ENCODE assay signal across 8 cellular contexts in the genomic region with DNA sequence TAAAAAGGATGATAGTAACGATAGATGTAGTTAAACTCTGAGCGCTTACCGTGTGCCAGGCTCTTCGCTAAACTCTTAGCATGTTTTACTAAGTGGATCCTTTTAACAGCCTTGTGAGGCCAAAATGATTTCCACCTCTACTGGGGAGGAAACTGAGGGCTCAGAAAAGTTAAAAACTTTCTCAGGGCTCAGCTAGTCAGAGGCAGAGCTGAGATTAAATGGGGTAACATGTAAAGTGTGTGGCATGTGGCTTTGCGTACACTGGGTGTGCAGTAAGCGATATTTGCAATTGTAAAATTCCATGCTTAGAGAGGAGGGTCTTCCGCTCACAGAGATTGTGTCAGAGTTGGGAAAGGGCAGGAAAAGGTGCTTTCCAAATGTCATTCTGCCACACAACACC. TPM values are rescaled to one million over a fixed set of nuclear protein-coding genes. Genes with fewer than 3 reads are reported as not detected.
DNase-seq lines count a peak whose midpoint lies in the region; ATAC-seq, FAIRE-seq and TF ChIP-seq lines count a peak whose summit lies in the region.

No MANE protein-coding gene starts in this region.

- FAIRE-seq in endothelial cell of umbilical vein (lab: Jason Lieb, UNC) (peak; percentile 62), pancreas (lab: Jason Lieb, UNC) (no peak)

- H3K9ac ChIP-seq in DND-41 (ENCODE audit: low read depth, low read length) (peak overlapping the region; percentile 90), PC-3 (ENCODE audit: low read length) (peak overlapping the region; percentile 99), endothelial cell of umbilical vein (replicated peaks; ENCODE audit: extremely low read depth, insufficient read depth, low read length) (peak overlapping the region; percentile 97)

- no peaks in the 10 kb centered on the region for H3F3A ChIP-seq in PC-3 (ENCODE audit: low read length, unreplicated experiment)

- peak overlapping the region; percentile 83 for H3K4me2 ChIP-seq in DND-41 (ENCODE audit: insufficient read depth, low read length)
- H3K4me2 ChIP-seq in PC-3 (ENCODE audit: low read length): peak overlapping the region; percentile 93
- peak overlapping the region; percentile 96 for H3K4me2 ChIP-seq in endothelial cell of umbilical vein (ENCODE audit: insufficient read depth, low read length)

- no peak for ATAC-seq in DND-41 (ENCODE audit: insufficient read depth, low read depth)
- no peak for ATAC-seq in PC-3
- ATAC-seq in pancreas: no peak

- POLR2A ChIA-PET in PC-3 (lab: Charles Lee; ENCODE audit: unreplicated experiment): no interaction called here
- POLR2A ChIA-PET in endothelial cell of umbilical vein (lab: Charles Lee): interaction anchor here (1.0 kb wide), 1 partner anchor 14 kb away, joined by 3 read pairs; no protein-coding TSS in a partner anchor

- H3K4me1 ChIP-seq in DND-41 (ENCODE audit: insufficient read depth, low read length) (peaks cover 52% of the 10 kb centered on the region), PC-3 (ENCODE audit: insufficient read depth, low read length) (peaks cover 12% of the 10 kb centered on the region), endothelial cell of umbilical vein (ENCODE audit: control insufficient read depth, extremely low read depth, insufficient read depth, low read length) (peaks cover 25% of the 10 kb centered on the region), pancreas (peaks cover 18 to 24% (median 22%) of the 10 kb centered on the region in 3 donors)

- H3K27ac ChIP-seq in DND-41 (ENCODE audit: low read length): peak overlapping the region; percentile 89
- no peak overlapping the region for H3K27ac ChIP-seq in PC-3 (ENCODE audit: low read length)
- H3K27ac ChIP-seq in endothelial cell of umbilical vein (ENCODE audit: insufficient read depth, low read depth, low read length): no peak overlapping the region
- peak overlapping the region in 1 of 4 donors; percentile 12 for H3K27ac ChIP-seq in pancreas

- H3K9me3 ChIP-seq in DND-41 (ENCODE audit: insufficient read depth, low read length, severe bottlenecking): no peaks in the 10 kb centered on the region
- no peaks in the 10 kb centered on the region for H3K9me3 ChIP-seq in PC-3 (ENCODE audit: low read length)
- no peaks in the 10 kb centered on the region for H3K9me3 ChIP-seq in endothelial cell of umbilical vein (replicated peaks; ENCODE audit: control insufficient read depth, insufficient read depth, low read length)
- H3K9me3 ChIP-seq in pancreas: no peaks in the 10 kb centered on the region

- dilution Hi-C loops in endothelial cell of umbilical vein (cut with MboI; ENCODE audit: extremely low pct_ligation_motif_present, low sequenced_read_pairs): no loop called here

- intact Hi-C loops in PC-3 (cut with micrococcal nuclease): loop anchor here (2.0 kb wide), 1 partner anchor 14 kb away; no protein-coding TSS in a partner anchor
- intact Hi-C loops in endothelial cell of umbilical vein (cut with micrococcal nuclease): loop anchor here (10.0 kb wide), 3 partner anchors 322 to 1192 kb away; a partner anchor contains a TSS
- intact Hi-C loops in pancreas (cut with DNase I): no loop called here

- H2AFZ ChIP-seq in DND-41 (ENCODE audit: low read depth, low read length) (no peak overlapping the region), PC-3 (ENCODE audit: low read length) (no peak overlapping the region), endothelial cell of umbilical vein (ENCODE audit: low read depth, low read length) (no peak overlapping the region)

- peaks cover 74% of the 10 kb centered on the region for H3K79me2 ChIP-seq in DND-41 (ENCODE audit: insufficient read depth, low read length)
- peaks cover 67% of the 10 kb centered on the region for H3K79me2 ChIP-seq in PC-3 (ENCODE audit: low read length)
- H3K79me2 ChIP-seq in endothelial cell of umbilical vein (ENCODE audit: control insufficient read depth, insufficient read depth, low read length): peaks cover 65% of the 10 kb centered on the region

- no peaks in the 10 kb centered on the region for H3K9me1 ChIP-seq in endothelial cell of umbilical vein (replicated peaks; ENCODE audit: control insufficient read depth, extremely low read depth, insufficient read depth, low read length)

- H4K20me1 ChIP-seq in DND-41 (ENCODE audit: insufficient read depth, low read length): peaks cover 62% of the 10 kb centered on the region
- H4K20me1 ChIP-seq in PC-3 (ENCODE audit: low read length): peaks cover 50% of the 10 kb centered on the region
- H4K20me1 ChIP-seq in endothelial cell of umbilical vein (replicated peaks; ENCODE audit: control insufficient read depth, extremely low read depth, insufficient read depth, low read length): peaks cover 12% of the 10 kb centered on the region

- no peak for DNase-seq in DND-41
- no peak for DNase-seq in PC-3
- DNase-seq in endothelial cell of umbilical vein (ENCODE audit: low read depth, low spot score): no peak
- DNase-seq in pancreas: no peak
- no peak for DNase-seq in NCI-H1694 (lab: John Stamatoyannopoulos, UW)
- DNase-seq in islet precursor cell: no peak
- DNase-seq in midbrain (lab: John Stamatoyannopoulos, UW): no peak
- no peak for DNase-seq in activated CD8-positive, alpha-beta memory T cell treated with anti-CD3 and anti-CD28 coated beads for 24 hours

- H3K27me3 ChIP-seq in DND-41 (ENCODE audit: insufficient read depth, low read length, poor library complexity): no peaks in the 10 kb centered on the region
- H3K27me3 ChIP-seq in PC-3 (ENCODE audit: low read length): no peaks in the 10 kb centered on the region
- no peaks in the 10 kb centered on the region for H3K27me3 ChIP-seq in endothelial cell of umbilical vein (ENCODE audit: control insufficient read depth in 2 of 2, insufficient read depth in 2 of 2, low read length in 2 of 2)
- H3K27me3 ChIP-seq in pancreas: no peaks in the 10 kb centered on the region

- TF ChIP-seq CTCF in DND-41 (IDR thresholded peaks at IDR 0.05; ENCODE audit: borderline replicate concordance, extremely low read depth, low read length, poor library complexity, severe bottlenecking) (no peak), PC-3 (conservative IDR thresholded peaks at IDR 0.05; ENCODE audit: low read depth, low read length) (no peak), endothelial cell of umbilical vein (IDR thresholded peaks at IDR 0.05; ENCODE audit: extremely low read depth in 1 of 2, insufficient read depth in 1 of 2, low read depth in 1 of 2, low read length in 2 of 2) (no peak), pancreas (IDR thresholded peaks at IDR 0.05) (no peak)

- 36% methylated on average over 7 of the region's 7 CpGs for WGBS in pancreas, 2 donors

- BruUV-seq in PC-3 (replicated peaks; lab: Mats Ljungman, UMichigan) (no TSS peak), endothelial cell of umbilical vein (replicated peaks; lab: Mats Ljungman, UMichigan) (no TSS peak)

- CTCF ChIA-PET in PC-3 (lab: Charles Lee) (interaction anchor here (1.0 to 1.3 kb wide), 2 partner anchors 9 to 15 kb away, joined by 3 to 7 read pairs; no protein-coding TSS in a partner anchor), endothelial cell of umbilical vein (lab: Charles Lee) (interaction anchor here (0.9 to 2.2 kb wide), 4 partner anchors 9 to 17 kb away, joined by 3 to 22 read pairs (median 6); no protein-coding TSS in a partner anchor)

- TF ChIP-seq POLR2A in endothelial cell of umbilical vein (IDR thresholded peaks at IDR 0.05; ENCODE audit: low read depth, low read length): no peak

- H3K9me2 ChIP-seq in PC-3 (replicated peaks; ENCODE audit: low read length): no peaks in the 10 kb centered on the region

- H3K4me3 ChIP-seq in DND-41 (ENCODE audit: low read depth in 1 of 2, low read length in 2 of 2) (peak overlapping the region; percentile 76 to 89; a peak in 3 of 4 replicates), PC-3 (ENCODE audit: low read length) (peak overlapping the region; percentile 88), endothelial cell of umbilical vein (replicated peaks in 1 of 3; ENCODE audit: insufficient read depth in 1 of 3, low read depth in 1 of 3, low read length in 3 of 3) (peak overlapping the region; percentile 78 to 98 (median 94)), pancreas (peak overlapping the region in 3 of 4 donors; percentile 66 to 100 (median 95))

- H3K36me3 ChIP-seq in DND-41 (ENCODE audit: insufficient read depth, low read length) (peaks cover 60% of the 10 kb centered on the region), PC-3 (ENCODE audit: low read depth, low read length) (peaks cover 42% of the 10 kb centered on the region), endothelial cell of umbilical vein (ENCODE audit: control insufficient read depth in 2 of 2, extremely low read depth in 1 of 2, insufficient read depth in 2 of 2, low read length in 2 of 2) (peaks cover 0 to 22% of the 10 kb centered on the region in 2 experiments), pancreas (peaks cover 0 to 14% (median 14%) of the 10 kb centered on the region in 3 donors)

RNA-seq across cellular contexts. Expression of a gene that starts 1.7 kb away (rescaled TPM):
- total RNA-seq in PC-3 (2014; rRNA removed) (343 and 360 TPM in 2 replicates), endothelial cell of umbilical vein (246 and 259 TPM in 2 replicates), pancreas (10 to 100 TPM; 38.4 to 97.0 (median 58.8) TPM)
- polyA plus RNA-seq in endothelial cell of umbilical vein (173 and 183 TPM in 2 replicates), pancreas (100 to 1,000 TPM in 1 of 2 donors, 10 to 100 TPM in 1; 74.8 to 113 TPM)
- polyA plus RNA-seq in endothelial cell of umbilical vein (2011; cell fraction: cytosol; rRNA removed): 207 and 211 TPM in 2 replicates
- polyA plus RNA-seq in endothelial cell of umbilical vein (2011; cell fraction: nucleus; rRNA removed): 352 and 403 TPM in 2 replicates
- 162 and 163 TPM in 2 replicates for polyA plus RNA-seq in endothelial cell of umbilical vein (2012)
- polyA minus RNA-seq in endothelial cell of umbilical vein: 106 and 117 TPM in 2 replicates
- 100.0 TPM for polyA minus RNA-seq in endothelial cell of umbilical vein (2011; cell fraction: cytosol; rRNA and poly(A)+ RNA removed)
- 83.5 and 131 TPM in 2 replicates for polyA minus RNA-seq in endothelial cell of umbilical vein (2011; cell fraction: nucleus; rRNA and poly(A)+ RNA removed)

RNA-seq across cellular contexts. Expression of a gene that starts 8.5 kb away (rescaled TPM):
- total RNA-seq in PC-3 (2014; rRNA removed) (36.0 and 41.4 TPM in 2 replicates), endothelial cell of umbilical vein (11.8 and 13.2 TPM in 2 replicates), pancreas (1 to 10 TPM; 3.2 to 6.2 (median 5.0) TPM)
- polyA plus RNA-seq in endothelial cell of umbilical vein (12.0 and 17.8 TPM in 2 replicates), pancreas (10 to 100 TPM; 20.7 to 22.8 TPM)
- 6.7 and 12.5 TPM in 2 replicates for polyA plus RNA-seq in endothelial cell of umbilical vein (2011; cell fraction: cytosol; rRNA removed)
- polyA plus RNA-seq in endothelial cell of umbilical vein (2011; cell fraction: nucleus; rRNA removed): 11.5 and 13.9 TPM in 2 replicates
- 7.3 and 12.6 TPM in 2 replicates for polyA plus RNA-seq in endothelial cell of umbilical vein (2012)
- polyA minus RNA-seq in endothelial cell of umbilical vein: 2.5 and 2.6 TPM in 2 replicates
- 3.7 TPM for polyA minus RNA-seq in endothelial cell of umbilical vein (2011; cell fraction: cytosol; rRNA and poly(A)+ RNA removed)
- 1.5 and 2.7 TPM in 2 replicates for polyA minus RNA-seq in endothelial cell of umbilical vein (2011; cell fraction: nucleus; rRNA and poly(A)+ RNA removed)

RNA-seq across cellular contexts. Expression of a gene that starts 13.1 kb away (rescaled TPM):
- 25.6 and 37.5 TPM in 2 replicates for total RNA-seq in PC-3 (2014; rRNA removed)
- 27.8 and 31.4 TPM in 2 replicates for total RNA-seq in endothelial cell of umbilical vein
- polyA plus RNA-seq in endothelial cell of umbilical vein: 32.3 and 37.0 TPM in 2 replicates
- polyA plus RNA-seq in endothelial cell of umbilical vein (2011; cell fraction: cytosol; rRNA removed): 24.2 and 31.0 TPM in 2 replicates
- 9.1 and 13.7 TPM in 2 replicates for polyA plus RNA-seq in endothelial cell of umbilical vein (2011; cell fraction: nucleus; rRNA removed)
- 25.4 and 37.5 TPM in 2 replicates for polyA plus RNA-seq in endothelial cell of umbilical vein (2012)
- polyA minus RNA-seq in endothelial cell of umbilical vein: 17.1 and 24.4 TPM in 2 replicates
- polyA minus RNA-seq in endothelial cell of umbilical vein (2011; cell fraction: cytosol; rRNA and poly(A)+ RNA removed): 13.7 TPM
- polyA minus RNA-seq in endothelial cell of umbilical vein (2011; cell fraction: nucleus; rRNA and poly(A)+ RNA removed): 2.8 and 4.9 TPM in 2 replicates
- total RNA-seq in pancreas: 10 to 100 TPM; 12.9 to 23.2 (median 16.9) TPM
- 10 to 100 TPM; 13.8 to 16.6 TPM for polyA plus RNA-seq in pancreas

RNA-seq across cellular contexts. Expression of a gene that starts 15.8 kb away (rescaled TPM):
- 15.2 and 23.9 TPM in 2 replicates for total RNA-seq in PC-3 (2014; rRNA removed)
- total RNA-seq in endothelial cell of umbilical vein: 32.5 and 41.1 TPM in 2 replicates
- polyA plus RNA-seq in endothelial cell of umbilical vein: 13.7 and 16.9 TPM in 2 replicates
- polyA plus RNA-seq in endothelial cell of umbilical vein (2011; cell fraction: cytosol; rRNA removed): 11.2 and 16.6 TPM in 2 replicates
- 22.6 and 26.6 TPM in 2 replicates for polyA plus RNA-seq in endothelial cell of umbilical vein (2011; cell fraction: nucleus; rRNA removed)
- polyA plus RNA-seq in endothelial cell of umbilical vein (2012): 25.0 and 30.3 TPM in 2 replicates
- 7.4 and 10.2 TPM in 2 replicates for polyA minus RNA-seq in endothelial cell of umbilical vein
- polyA minus RNA-seq in endothelial cell of umbilical vein (2011; cell fraction: cytosol; rRNA and poly(A)+ RNA removed): 12.2 TPM
- 4.6 and 8.8 TPM in 2 replicates for polyA minus RNA-seq in endothelial cell of umbilical vein (2011; cell fraction: nucleus; rRNA and poly(A)+ RNA removed)
- total RNA-seq in pancreas: 10 to 100 TPM; 12.7 to 24.3 (median 17.6) TPM
- polyA plus RNA-seq in pancreas: 10 to 100 TPM; 35.0 to 40.5 TPM

RNA-seq across cellular contexts. Expression of a gene that starts 18.5 kb away (rescaled TPM):
- total RNA-seq in PC-3 (2014; rRNA removed) (203 and 240 TPM in 2 replicates), endothelial cell of umbilical vein (133 and 138 TPM in 2 replicates), pancreas (100 to 1,000 TPM in 1 of 6 donors, 10 to 100 TPM in 5; 64.9 to 102 (median 84.6) TPM)
- polyA plus RNA-seq in endothelial cell of umbilical vein (76.9 and 87.2 TPM in 2 replicates), pancreas (10 to 100 TPM; 38.4 to 76.8 TPM)
- 52.2 and 91.9 TPM in 2 replicates for polyA plus RNA-seq in endothelial cell of umbilical vein (2011; cell fraction: cytosol; rRNA removed)
- polyA plus RNA-seq in endothelial cell of umbilical vein (2011; cell fraction: nucleus; rRNA removed): 37.8 and 43.7 TPM in 2 replicates
- polyA plus RNA-seq in endothelial cell of umbilical vein (2012): 70.3 and 107 TPM in 2 replicates
- polyA minus RNA-seq in endothelial cell of umbilical vein: 47.2 and 66.9 TPM in 2 replicates
- polyA minus RNA-seq in endothelial cell of umbilical vein (2011; cell fraction: cytosol; rRNA and poly(A)+ RNA removed): 90.8 TPM
- polyA minus RNA-seq in endothelial cell of umbilical vein (2011; cell fraction: nucleus; rRNA and poly(A)+ RNA removed): 11.7 and 23.9 TPM in 2 replicates

Comparison
In these comparisons a context has a peak if more than half of its experiments do, and no peak if none do; other contexts are left out.
1. intact Hi-C loops: an anchor here in PC-3 (2.0 kb wide) and endothelial cell of umbilical vein (10.0 kb wide); none called in pancreas.